1 cellular context compared by ENCODE assay signal in genomic region chr5:181207214-181207959, GRCh38.
A peak's percentile ranks its signal among the peaks of the same experiment; 100 is the strongest.
TF ChIP-seq lines count a peak whose summit lies in the region.

No MANE protein-coding gene starts in this region.

TF ChIP-seq in K562, 482 proteins besides CTCF, POLR2A, EP300 and RAD21 (continued from another document and continues in another):
- no peak for TF ChIP-seq TSHZ1 (CRISPR knock-in tag; IDR thresholded peaks at IDR 0.05)
- TF ChIP-seq MAX (CRISPR knock-in tag; IDR thresholded peaks at IDR 0.05): no peak
- no peak for TF ChIP-seq HMG20B (CRISPR knock-in tag; IDR thresholded peaks at IDR 0.05)
- TF ChIP-seq DACH1 (IDR thresholded peaks at IDR 0.05; ENCODE audit: partially characterized antibody): no peak
- no peak for TF ChIP-seq NELFE (IDR thresholded peaks at IDR 0.05; ENCODE audit: insufficient read depth, insufficient read length)
- TF ChIP-seq HMGN3 (IDR thresholded peaks at IDR 0.05; ENCODE audit: borderline replicate concordance, extremely low read depth, insufficient read length, low read depth, low read length): no peak
- peak; percentile 74; the same call in 1 of the 2 replicates for TF ChIP-seq ZNF764 (CRISPR knock-in tag; IDR thresholded peaks at IDR 0.05; ENCODE audit: low read depth)
- TF ChIP-seq ZNF24 (IDR thresholded peaks at IDR 0.05): 0 out of 2 replicates have a peak, but pooled peaks have one; percentile 55
- no peak for TF ChIP-seq SLC30A9 (CRISPR knock-in tag; IDR thresholded peaks at IDR 0.05)
- TF ChIP-seq BRCA1 (IDR thresholded peaks at IDR 0.05): no peak
- no peak for TF ChIP-seq BRCA1 (CRISPR knock-in tag; IDR thresholded peaks at IDR 0.05)
- TF ChIP-seq GTF2E2 (tag; IDR thresholded peaks at IDR 0.05): no peak
- TF ChIP-seq PHTF2 (CRISPR knock-in tag; IDR thresholded peaks at IDR 0.05): no peak
- no peak for TF ChIP-seq LARP7 (IDR thresholded peaks at IDR 0.05)
- TF ChIP-seq NFYB (IDR thresholded peaks at IDR 0.05; ENCODE audit: extremely low read depth, insufficient read length): no peak
- TF ChIP-seq TARDBP (IDR thresholded peaks at IDR 0.05): peak; percentile 52; the same call in 1 of the 2 replicates
- TF ChIP-seq NR3C1 (CRISPR knock-in tag; IDR thresholded peaks at IDR 0.05): no peak
- TF ChIP-seq U2AF2 (optimal IDR thresholded peaks at IDR 0.05; ENCODE audit: low read depth, low read length): no peak
- TF ChIP-seq JUND (IDR thresholded peaks at IDR 0.05; ENCODE audit: borderline replicate concordance, low read depth, low read length): no peak
- no peak; the same call in 2 of the 3 replicates for TF ChIP-seq JUND (tag; IDR thresholded peaks at IDR 0.05; ENCODE audit: borderline replicate concordance, low read depth, low read length)
- no peak for TF ChIP-seq TAF9B (IDR thresholded peaks at IDR 0.05; ENCODE audit: partially characterized antibody)
- TF ChIP-seq CTBP1 (IDR thresholded peaks at IDR 0.05; ENCODE audit: borderline replicate concordance): 0 out of 2 replicates have a peak, but pooled peaks have one; percentile 50
- no peak for TF ChIP-seq NEUROD1 (IDR thresholded peaks at IDR 0.05; ENCODE audit: borderline replicate concordance, low read depth, low read length, partially characterized antibody)
- TF ChIP-seq ZNF592 (IDR thresholded peaks at IDR 0.05): peak; percentile 94
- no peak for TF ChIP-seq JUNB (CRISPR knock-in tag; conservative IDR thresholded peaks at IDR 0.05)
- TF ChIP-seq POLR2B (IDR thresholded peaks at IDR 0.05; ENCODE audit: low read depth, partially characterized antibody): no peak
- TF ChIP-seq FOXP1 (CRISPR knock-in tag; IDR thresholded peaks at IDR 0.05): no peak
- TF ChIP-seq ATF2 (CRISPR knock-in tag; IDR thresholded peaks at IDR 0.05): no peak
- peak; percentile 71; the same call in 1 of the 2 replicates for TF ChIP-seq HOXB6 (CRISPR knock-in tag; IDR thresholded peaks at IDR 0.05; ENCODE audit: borderline replicate concordance)
- no peak for TF ChIP-seq ZNF740 (CRISPR knock-in tag; IDR thresholded peaks at IDR 0.05)
- no peak for TF ChIP-seq ZNF740 (tag; IDR thresholded peaks at IDR 0.05)
- TF ChIP-seq CXXC5 (CRISPR knock-in tag; IDR thresholded peaks at IDR 0.05): peak; percentile 82
- no peak for TF ChIP-seq TCF15 (CRISPR knock-in tag; IDR thresholded peaks at IDR 0.05)
- no peak for TF ChIP-seq ZNF561 (CRISPR knock-in tag; conservative IDR thresholded peaks at IDR 0.05)
- no peak for TF ChIP-seq HMG20A (CRISPR knock-in tag; conservative IDR thresholded peaks at IDR 0.05)
- no peak for TF ChIP-seq CBX2 (IDR thresholded peaks at IDR 0.05; ENCODE audit: insufficient read depth, low read length, poor library complexity, severe bottlenecking)
- peak; percentile 30; the same call in 1 of the 2 replicates for TF ChIP-seq GABPA (tag; conservative IDR thresholded peaks at IDR 0.05; ENCODE audit: low read depth)
- TF ChIP-seq ZNF239 (CRISPR knock-in tag; IDR thresholded peaks at IDR 0.05): no peak
- no peak for TF ChIP-seq ZNF766 (CRISPR knock-in tag; conservative IDR thresholded peaks at IDR 0.05)
- TF ChIP-seq SIRT6 (IDR thresholded peaks at IDR 0.05; ENCODE audit: low read depth, low read length): no peak
- TF ChIP-seq FOXP4 (CRISPR knock-in tag; IDR thresholded peaks at IDR 0.05; ENCODE audit: borderline replicate concordance): no peak
- no peak for TF ChIP-seq ATF6 (CRISPR knock-in tag; IDR thresholded peaks at IDR 0.05)
- no peak for TF ChIP-seq SETDB1 (IDR thresholded peaks at IDR 0.05; ENCODE audit: low read length)
- no peak for TF ChIP-seq ARID3B (CRISPR knock-in tag; IDR thresholded peaks at IDR 0.05; ENCODE audit: borderline replicate concordance)
- TF ChIP-seq PRDM10 (IDR thresholded peaks at IDR 0.05; ENCODE audit: partially characterized antibody): no peak
